In genomic region chr1:79887059-79887458, GRCh38 we compare ENCODE assay signal across 9 cellular contexts.
"Had no signal": no experiment of that assay in that cellular context is flagged by ENCODE, and none has a peak within 500 bp of the region (broad histone marks: within the 10 kb centered on the region; RNA-seq: fewer than 3 reads in every experiment).

No MANE protein-coding gene starts in this region.

- H3K27me3 Mint-ChIP-seq: IgD-negative memory B cell had no signal

- H3K4me3 Mint-ChIP-seq: GM23338, H9, IgD-negative memory B cell had no signal

- H3K27ac ChIP-seq: HL-60 had no signal

- H3K4me1 Mint-ChIP-seq: GM23338, H9, IgD-negative memory B cell had no signal

- ATAC-seq: GM23338, HepG2 had no signal

- H3K27ac Mint-ChIP-seq: GM23338, H9 had no signal

- FAIRE-seq: H1, H54, HepG2 had no signal

- DNase-seq: H9, HCEC 1CT, KBM-7 had no signal

- H3K4me3 ChIP-seq: GM23338 had no signal
